In the genomic region with DNA sequence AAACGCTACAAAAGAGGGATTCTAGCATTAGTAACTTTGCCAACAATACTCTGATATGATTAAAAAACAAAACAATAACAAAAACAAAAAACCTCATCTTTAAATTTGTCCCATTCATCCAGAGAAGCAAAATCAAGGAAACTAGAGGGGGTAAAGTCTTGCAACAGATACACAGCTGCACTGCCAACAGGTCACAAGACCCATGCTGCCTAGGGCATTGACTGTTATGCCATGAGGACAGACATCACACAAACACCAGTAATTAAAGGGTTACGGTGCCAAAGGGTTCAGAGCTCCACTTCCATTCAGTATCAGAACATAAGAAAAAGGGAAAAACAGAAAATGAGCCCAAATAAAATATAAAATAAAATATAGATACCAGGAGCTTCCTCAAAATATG, we compare ENCODE assay signal across 8 cellular contexts.
DNase-seq lines count a peak whose midpoint lies in the region; ATAC-seq and TF ChIP-seq lines count a peak whose summit lies in the region.

No MANE protein-coding gene starts in this region.

- DNase-seq in SIG-M5 treated with dmso at 0.1 percent for 504 hours (lab: John Stamatoyannopoulos, UW; ENCODE audit: unreplicated experiment) = peak; percentile 25
- no peak for DNase-seq in SIG-M5 (lab: John Stamatoyannopoulos, UW)
- peak; percentile 62 for DNase-seq in RKO (ENCODE audit: low spot score)
- DNase-seq in erythroblast (lab: John Stamatoyannopoulos, UW) = peak; percentile 65 to 75
- no peak for DNase-seq in skeletal muscle cell (ENCODE audit: low read depth)
- no peak for DNase-seq in amniotic stem cell (lab: John Stamatoyannopoulos, UW)
- no peak for DNase-seq in stimulated activated naive CD4-positive, alpha-beta T cell treated with Interleukin-2 at 50 U/mL for 16 hours (lab: John Stamatoyannopoulos, UW)

- no peak for ATAC-seq in HG02981 (IDR thresholded peaks at IDR 0.05; ENCODE audit: unreplicated experiment)

- peak overlapping the region; percentile 74 for H3K4me3 ChIP-seq in skeletal muscle cell (ENCODE audit: low read depth, low read length)

- TF ChIP-seq POLR2A in erythroblast (IDR thresholded peaks at IDR 0.05; ENCODE audit: low read length) = no peak

Comparison
In these comparisons a context has a peak if more than half of its experiments do, and no peak if none do; other contexts are left out.
1. DNase-seq: peak in SIG-M5 treated with dmso at 0.1 percent for 504 hours (single experiment), RKO (single experiment) and erythroblast (2 of 2); none in SIG-M5 (single experiment), skeletal muscle cell (single experiment), amniotic stem cell (single experiment) and stimulated activated naive CD4-positive, alpha-beta T cell treated with Interleukin-2 at 50 U/mL for 16 hours (single experiment).